In the genomic region with DNA sequence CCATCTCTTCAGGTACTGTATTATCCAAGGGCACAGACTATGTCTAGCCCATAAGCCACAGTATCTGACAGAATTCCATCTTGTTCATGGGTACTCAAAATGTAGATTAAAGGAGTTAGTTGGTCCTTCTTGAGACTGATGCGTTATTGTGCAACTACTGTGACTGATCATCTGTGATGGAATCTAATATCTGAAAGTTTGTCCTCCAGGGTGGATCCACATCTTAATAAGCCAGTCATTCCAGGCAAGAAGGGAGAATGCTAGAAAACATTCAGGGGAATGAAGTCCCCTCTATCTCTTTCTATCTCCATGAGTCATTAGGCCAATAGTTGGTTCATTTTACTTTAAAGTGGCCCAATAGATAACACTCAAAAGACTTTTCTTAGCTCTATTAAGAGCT, we compare ENCODE assay signal across 23 cellular contexts.
DNase-seq lines count a peak whose midpoint lies in the region; FAIRE-seq and TF ChIP-seq lines count a peak whose summit lies in the region.
"Had no signal": no experiment of that assay in that cellular context is flagged by ENCODE, and none has a peak within 500 bp of the region (broad histone marks: within the 10 kb centered on the region; RNA-seq: fewer than 3 reads in every experiment).

No MANE protein-coding gene starts in this region.

- H3K27ac ChIP-seq in SJSA1 = peak overlapping the region; percentile 6; the same call in 1 of the 2 replicates
- H3K27ac ChIP-seq in osteoblast (ENCODE audit: low read depth, low read length) = peak overlapping the region; percentile 36
- H3K27ac ChIP-seq in SJCRH30 = no peak overlapping the region
- H3K27ac ChIP-seq: C4-2B, HL-60 had no signal

- H3K27me3 ChIP-seq in SJSA1 (replicated peaks) = no peaks in the 10 kb centered on the region
- no peaks in the 10 kb centered on the region for H3K27me3 ChIP-seq in osteoblast (ENCODE audit: insufficient read depth, low read length)
- no peaks in the 10 kb centered on the region for H3K27me3 ChIP-seq in SJCRH30
- H3K27me3 ChIP-seq: MG63 had no signal

- H3K36me3 ChIP-seq in SJSA1 = no peaks in the 10 kb centered on the region
- H3K36me3 ChIP-seq in osteoblast (ENCODE audit: insufficient read depth, low read length) = no peaks in the 10 kb centered on the region
- no peaks in the 10 kb centered on the region for H3K36me3 ChIP-seq in SJCRH30
- H3K36me3 ChIP-seq: HAP-1, MG63 had no signal

- no peak for FAIRE-seq in urothelium cell line (lab: Jason Lieb, UNC)
- FAIRE-seq: GM18507 had no signal

- DNase-seq in EL (peak; percentile 50), SJSA1 (ENCODE audit: low read depth in 1 of 2, low spot score in 2 of 2) (no peak), choroid plexus epithelial cell (ENCODE audit: low read depth) (peak; percentile 30), osteoblast (ENCODE audit: insufficient read length, low spot score, missing footprints) (no peak), urothelium cell line (ENCODE audit: low spot score) (no peak), GM03348 (ENCODE audit: low spot score) (no peak), SJCRH30 (no peak), NCI-H187 (lab: John Stamatoyannopoulos, UW) (no peak)
- DNase-seq: CD8-positive, alpha-beta memory T cell; DMS 273 treated with DMSO at 0.1 percent for 48 hours; DMS79 treated with DMSO at 0.1 percent for 48 hours; GOT3; KBM-7; MG63; NCI-H2029 treated with DMSO at 0.1 percent for 48 hours; NCI-H510A; NCI-H69; Right ventricle myocardium superior; RPMI8226 had no signal

- no peaks in the 10 kb centered on the region for H3K9me3 ChIP-seq in SJSA1 (replicated peaks)
- no peaks in the 10 kb centered on the region for H3K9me3 ChIP-seq in osteoblast (ENCODE audit: low read depth, low read length)
- no peaks in the 10 kb centered on the region for H3K9me3 ChIP-seq in SJCRH30 (replicated peaks)
- H3K9me3 ChIP-seq: HAP-1, MG63 had no signal

- peaks cover 45% of the 10 kb centered on the region for H3K4me1 ChIP-seq in SJSA1 (replicated peaks)
- peaks cover 16% of the 10 kb centered on the region for H3K4me1 ChIP-seq in osteoblast (ENCODE audit: insufficient read depth, low read length)
- H3K4me1 ChIP-seq in SJCRH30 = peaks cover 11% of the 10 kb centered on the region
- H3K4me1 ChIP-seq: HAP-1 had no signal

- no peak overlapping the region for H3K4me2 ChIP-seq in osteoblast (ENCODE audit: insufficient read depth, low read length)

- H3K4me3 ChIP-seq in SJSA1 = no peak overlapping the region
- no peak overlapping the region for H3K4me3 ChIP-seq in choroid plexus epithelial cell (ENCODE audit: low read depth, low read length)
- no peak overlapping the region for H3K4me3 ChIP-seq in osteoblast (ENCODE audit: insufficient read depth, low read length)
- H3K4me3 ChIP-seq in SJCRH30 = no peak overlapping the region
- H3K4me3 ChIP-seq: HAP-1, MG63 had no signal

- no peak for TF ChIP-seq CTCF in choroid plexus epithelial cell (conservative IDR thresholded peaks at IDR 0.05; ENCODE audit: low read depth, low read length)
- TF ChIP-seq CTCF in osteoblast (IDR thresholded peaks at IDR 0.05; ENCODE audit: extremely low read depth, low read depth, low read length) = no peak

- H4K20me1 ChIP-seq in osteoblast (ENCODE audit: insufficient read depth, low read length) = no peaks in the 10 kb centered on the region

- no peaks in the 10 kb centered on the region for H3K79me2 ChIP-seq in osteoblast (ENCODE audit: insufficient read depth, low read length)

- H2AFZ ChIP-seq in osteoblast (ENCODE audit: low read length) = no peak overlapping the region

Comparison
In these comparisons a context has a peak if more than half of its experiments do, and no peak if none do; other contexts are left out.
1. DNase-seq: peak in EL (single experiment) and choroid plexus epithelial cell (single experiment); none in SJSA1 (0 of 2), osteoblast (single experiment), urothelium cell line (single experiment), GM03348 (single experiment), SJCRH30 (0 of 2) and NCI-H187 (0 of 2).